Comparison of ENCODE assay signal across 18 cellular contexts in genomic region chr13:45365558-45365885, GRCh38. TPM values are rescaled to one million over a fixed set of nuclear protein-coding genes. Genes with fewer than 3 reads are reported as not detected.
DNase-seq lines count a peak whose midpoint lies in the region; ATAC-seq and TF ChIP-seq lines count a peak whose summit lies in the region.
"Had no signal": no experiment of that assay in that cellular context is flagged by ENCODE, and none has a peak within 500 bp of the region (broad histone marks: within the 10 kb centered on the region; RNA-seq: fewer than 3 reads in every experiment).

No MANE protein-coding gene starts in this region.

- ATAC-seq in HCT116, result no peak
- ATAC-seq in activated naive CD8-positive, alpha-beta T cell treated with anti-CD3 and anti-CD28 coated beads, Interleukin-2, amount 10 ng/mL, durations not matched to agents 7 days and 5 days (ENCODE audit: low read depth), result no peak
- ATAC-seq in naive thymus-derived CD4-positive, alpha-beta T cell, result no peak
- ATAC-seq: Panc1 had no signal

- peaks cover 51% of the 10 kb centered on the region for H3K36me3 Mint-ChIP-seq in activated CD4-positive, alpha-beta T cell treated with anti-CD3 and anti-CD28 coated beads, Interleukin-2, amount 10 ng/mL, durations not matched to agents 7 days and 5 days (ENCODE audit: low read depth)
- peaks cover 35% of the 10 kb centered on the region for H3K36me3 Mint-ChIP-seq in activated naive CD8-positive, alpha-beta T cell treated with anti-CD3 and anti-CD28 coated beads, Interleukin-2, amount 10 ng/mL, durations not matched to agents 7 days and 5 days
- H3K36me3 Mint-ChIP-seq in naive thymus-derived CD4-positive, alpha-beta T cell, result peaks cover 3 to 39% (median 28%) of the 10 kb centered on the region in 5 donors
- H3K36me3 Mint-ChIP-seq in mesothelial cell of epicardium, result peaks cover 37% of the 10 kb centered on the region

- DNase-seq in activated CD4-positive, alpha-beta T cell treated with anti-CD3 and anti-CD28 coated beads, Interleukin-2, amount 10 ng/mL, durations not matched to agents 7 days and 5 days, result no peak
- DNase-seq in activated CD4-positive, alpha-beta T cell treated with anti-CD3 and anti-CD28 coated beads, Interleukin-2, amount 50 U/mL, for 1 hour, result no peak
- no peak for DNase-seq in HCT116 (ENCODE audit: low read depth, low spot score)
- no peak for DNase-seq in activated naive CD8-positive, alpha-beta T cell treated with anti-CD3 and anti-CD28 coated beads, Interleukin-2, amount 10 ng/mL, durations not matched to agents 7 days and 5 days
- DNase-seq in naive thymus-derived CD4-positive, alpha-beta T cell, result no peak
- DNase-seq in stimulated activated CD4-positive, alpha-beta T cell treated with anti-CD3 and anti-CD28 coated beads, Interleukin-2, amount 100 ng/mL, for 48 hours, result no peak
- DNase-seq in mesothelial cell of epicardium (ENCODE audit: low spot score in 2 of 2, unreplicated experiment in 2 of 2), result no peak
- no peak for DNase-seq in D341Med (ENCODE audit: low spot score)
- DNase-seq: GOT3, HFFc6, MM.1S, NCI-H1105 treated with DMSO at 0.1 percent for 48 hours, NCI-H187, NCI-H774, SHP77 had no signal

- no TSS peak for BruUV-seq in HCT116 (replicated peaks; lab: Mats Ljungman, UMichigan)

- intact Hi-C loops in HCT116 (cut with micrococcal nuclease), result no loop called here
- intact Hi-C loops in naive thymus-derived CD4-positive, alpha-beta T cell (cut with micrococcal nuclease), result loop anchor here (5.0 to 10.0 kb wide), 2 partner anchors 33 to 929 kb away; no protein-coding TSS in a partner anchor

- H3K27me3 Mint-ChIP-seq in activated CD4-positive, alpha-beta T cell treated with anti-CD3 and anti-CD28 coated beads, Interleukin-2, amount 10 ng/mL, durations not matched to agents 7 days and 5 days, result no peaks in the 10 kb centered on the region
- H3K27me3 Mint-ChIP-seq in activated naive CD8-positive, alpha-beta T cell treated with anti-CD3 and anti-CD28 coated beads, Interleukin-2, amount 10 ng/mL, durations not matched to agents 7 days and 5 days, result no peaks in the 10 kb centered on the region
- no peaks in the 10 kb centered on the region for H3K27me3 Mint-ChIP-seq in naive thymus-derived CD4-positive, alpha-beta T cell
- H3K27me3 Mint-ChIP-seq in mesothelial cell of epicardium (ENCODE audit: low read depth), result no peaks in the 10 kb centered on the region

- H3K9me3 ChIP-seq in HCT116 (ENCODE audit: control insufficient read depth in 1 of 2, insufficient read depth in 1 of 2, low read depth in 1 of 2, low read length in 2 of 2), result no peaks in the 10 kb centered on the region
- no peaks in the 10 kb centered on the region for H3K9me3 ChIP-seq in naive thymus-derived CD4-positive, alpha-beta T cell (ENCODE audit: control insufficient read depth in 2 of 3, low read length in 3 of 3)

- no peak overlapping the region for H3K4me3 Mint-ChIP-seq in activated CD4-positive, alpha-beta T cell treated with anti-CD3 and anti-CD28 coated beads, Interleukin-2, amount 10 ng/mL, durations not matched to agents 7 days and 5 days
- no peak overlapping the region for H3K4me3 Mint-ChIP-seq in activated naive CD8-positive, alpha-beta T cell treated with anti-CD3 and anti-CD28 coated beads, Interleukin-2, amount 10 ng/mL, durations not matched to agents 7 days and 5 days
- H3K4me3 Mint-ChIP-seq in naive thymus-derived CD4-positive, alpha-beta T cell, result no peak overlapping the region
- no peak overlapping the region for H3K4me3 Mint-ChIP-seq in mesothelial cell of epicardium
- H3K4me3 Mint-ChIP-seq: CD14-positive monocyte, HFFc6 had no signal

- peak overlapping the region; percentile 91 for H3K27ac Mint-ChIP-seq in activated CD4-positive, alpha-beta T cell treated with anti-CD3 and anti-CD28 coated beads, Interleukin-2, amount 10 ng/mL, durations not matched to agents 7 days and 5 days
- H3K27ac Mint-ChIP-seq in activated naive CD8-positive, alpha-beta T cell treated with anti-CD3 and anti-CD28 coated beads, Interleukin-2, amount 10 ng/mL, durations not matched to agents 7 days and 5 days, result peak overlapping the region; percentile 10
- peak overlapping the region in 8 of 9 donors; percentile 40 to 89 (median 74) for H3K27ac Mint-ChIP-seq in naive thymus-derived CD4-positive, alpha-beta T cell
- no peak overlapping the region for H3K27ac Mint-ChIP-seq in mesothelial cell of epicardium
- H3K27ac Mint-ChIP-seq: HFFc6 had no signal

- no peak overlapping the region for H2AFZ ChIP-seq in HCT116 (ENCODE audit: low read depth, low read length, poor library complexity, severe bottlenecking)

- H3K4me1 ChIP-seq in HCT116 (ENCODE audit: control insufficient read depth in 1 of 2, insufficient read depth in 2 of 2, low read length in 2 of 2), result peaks cover 34 to 72% of the 10 kb centered on the region in 2 experiments
- H3K4me1 ChIP-seq in naive thymus-derived CD4-positive, alpha-beta T cell (ENCODE audit: control insufficient read depth in 2 of 2, insufficient read depth in 2 of 2, low read length in 2 of 2), result peaks cover 19 to 22% of the 10 kb centered on the region in 2 donors

- no peak overlapping the region for H3K4me3 ChIP-seq in HCT116 (replicated peaks in 1 of 2; ENCODE audit: low read depth in 1 of 2, low read length in 2 of 2)
- no peak overlapping the region for H3K4me3 ChIP-seq in naive thymus-derived CD4-positive, alpha-beta T cell (ENCODE audit: low read length)

- H3K4me1 Mint-ChIP-seq in activated CD4-positive, alpha-beta T cell treated with anti-CD3 and anti-CD28 coated beads, Interleukin-2, amount 10 ng/mL, durations not matched to agents 7 days and 5 days, result peaks cover 73% of the 10 kb centered on the region
- H3K4me1 Mint-ChIP-seq in activated naive CD8-positive, alpha-beta T cell treated with anti-CD3 and anti-CD28 coated beads, Interleukin-2, amount 10 ng/mL, durations not matched to agents 7 days and 5 days, result peaks cover 49% of the 10 kb centered on the region
- H3K4me1 Mint-ChIP-seq in naive thymus-derived CD4-positive, alpha-beta T cell, result peaks cover 36 to 63% (median 55%) of the 10 kb centered on the region in 7 donors
- no peaks in the 10 kb centered on the region for H3K4me1 Mint-ChIP-seq in mesothelial cell of epicardium

- no peaks in the 10 kb centered on the region; the same call in 1 of the 2 replicates for H3K79me2 ChIP-seq in HCT116 (ENCODE audit: insufficient read depth, low read length)

- CTCF ChIA-PET in activated CD4-positive, alpha-beta T cell treated with anti-CD3 and anti-CD28 coated beads, Interleukin-2, amount 10 ng/mL, durations not matched to agents 7 days and 5 days (lab: Charles Lee), result interaction anchor here (0.9 to 1.6 kb wide), 3 partner anchors 9 to 23 kb away, joined by 3 to 5 read pairs (median 4); no protein-coding TSS in a partner anchor
- CTCF ChIA-PET in HCT116 (lab: Charles Lee), result no interaction called here
- CTCF ChIA-PET in naive thymus-derived CD4-positive, alpha-beta T cell (lab: Charles Lee), result interaction anchor here (0.8 to 1.0 kb wide), 3 partner anchors 18 to 25 kb away, joined by 3 to 4 read pairs (median 3); partner anchors contain the start of gene TPT1

- H3K9me3 Mint-ChIP-seq in activated CD4-positive, alpha-beta T cell treated with anti-CD3 and anti-CD28 coated beads, Interleukin-2, amount 10 ng/mL, durations not matched to agents 7 days and 5 days, result peaks cover 9% of the 10 kb centered on the region
- peaks cover 4% of the 10 kb centered on the region for H3K9me3 Mint-ChIP-seq in activated naive CD8-positive, alpha-beta T cell treated with anti-CD3 and anti-CD28 coated beads, Interleukin-2, amount 10 ng/mL, durations not matched to agents 7 days and 5 days
- H3K9me3 Mint-ChIP-seq in naive thymus-derived CD4-positive, alpha-beta T cell, result peaks cover 0 to 10% (median 4%) of the 10 kb centered on the region in 11 donors
- peaks cover 23% of the 10 kb centered on the region for H3K9me3 Mint-ChIP-seq in mesothelial cell of epicardium

- peak overlapping the region; percentile 16; the same call in 1 of the 2 replicates for H3K27ac ChIP-seq in HCT116 (ENCODE audit: low read depth, low read length)
- H3K27ac ChIP-seq in naive thymus-derived CD4-positive, alpha-beta T cell (ENCODE audit: low read depth, low read length), result no peak overlapping the region
- H3K27ac ChIP-seq: KMS-11 had no signal

- H3K9me2 ChIP-seq in HCT116 (ENCODE audit: insufficient read depth), result no peaks in the 10 kb centered on the region

- no peak overlapping the region for H3K9ac ChIP-seq in HCT116 (ENCODE audit: low read length)
- H3K9ac ChIP-seq: KMS-11 had no signal

- RAD21 ChIA-PET in HCT116 (lab: Charles Lee; ENCODE audit: low non-redundant PET in 1 of 2, low total read pairs in 2 of 2, uncharacterized antibody in 2 of 2, unreplicated experiment in 2 of 2), result interaction anchor here in 1 of 2 experiments (0.7 kb wide), 1 partner anchor 93 kb away, joined by 3 read pairs; no protein-coding TSS in a partner anchor

- no peaks in the 10 kb centered on the region for H4K20me1 ChIP-seq in HCT116 (ENCODE audit: insufficient read depth)

- peak overlapping the region; percentile 39 for H3K4me2 ChIP-seq in HCT116 (ENCODE audit: low read length)
- H3K4me2 ChIP-seq: KMS-11 had no signal

- TF ChIP-seq POLR2A in HCT116 (IDR thresholded peaks at IDR 0.05; ENCODE audit: borderline replicate concordance, extremely low read depth, insufficient read depth, insufficient read length), result no peak

- H3K27me3 ChIP-seq in HCT116 (ENCODE audit: insufficient read depth, low read length), result no peaks in the 10 kb centered on the region
- H3K27me3 ChIP-seq in naive thymus-derived CD4-positive, alpha-beta T cell (ENCODE audit: control insufficient read depth in 2 of 2, insufficient read depth in 2 of 2, low read length in 2 of 2), result no peaks in the 10 kb centered on the region

- TF ChIP-seq RAD21 in HCT116 (IDR thresholded peaks at IDR 0.05; ENCODE audit: low read depth), result no peak

- no peaks in the 10 kb centered on the region for H3K36me3 ChIP-seq in HCT116 (ENCODE audit: control insufficient read depth in 1 of 2, insufficient read depth in 2 of 2, low read length in 2 of 2)
- no peaks in the 10 kb centered on the region for H3K36me3 ChIP-seq in naive thymus-derived CD4-positive, alpha-beta T cell (ENCODE audit: control insufficient read depth in 2 of 3, insufficient read depth in 3 of 3, low read length in 3 of 3)

- TF ChIP-seq CTCF in HCT116 (IDR thresholded peaks at IDR 0.05 in 2 of 3, conservative IDR thresholded peaks at IDR 0.05 in 1 of 3; ENCODE audit: borderline replicate concordance in 1 of 3, insufficient read depth in 1 of 3, low read depth in 2 of 3, low read length in 2 of 3) (no peak), mesothelial cell of epicardium (IDR thresholded peaks at IDR 0.05; ENCODE audit: unreplicated experiment) (no peak)

- POLR2A ChIA-PET in activated CD4-positive, alpha-beta T cell treated with anti-CD3 and anti-CD28 coated beads, Interleukin-2, amount 10 ng/mL, durations not matched to agents 7 days and 5 days (lab: Charles Lee), result no interaction called here
- POLR2A ChIA-PET in HCT116 (lab: Charles Lee), result interaction anchor here (1.4 kb wide), 1 partner anchor 24 kb away, joined by 4 read pairs; the partner anchor contains the start of gene TPT1
- POLR2A ChIA-PET in activated naive CD8-positive, alpha-beta T cell treated with anti-CD3 and anti-CD28 coated beads, Interleukin-2, amount 10 ng/mL, durations not matched to agents 7 days and 5 days (lab: Charles Lee), result interaction anchor here (1.3 kb wide), 1 partner anchor 24 kb away, joined by 6 read pairs; the partner anchor contains the start of gene TPT1
- POLR2A ChIA-PET in naive thymus-derived CD4-positive, alpha-beta T cell (lab: Charles Lee), result interaction anchor here (8.6 kb wide), 1 partner anchor 26 kb away, joined by 112 read pairs; the partner anchor contains the start of gene TPT1

RNA-seq across cellular contexts. Expression of gene TPT1, which starts 24.5 kb away (rescaled TPM):
- 1,000 to 10,000 TPM; 4,825 to 5,097 TPM for total RNA-seq in activated CD4-positive, alpha-beta T cell treated with anti-CD3 and anti-CD28 coated beads, Interleukin-2, amount 10 ng/mL, durations not matched to agents 7 days and 5 days
- total RNA-seq in HCT116 (2021; ENCODE audit: unreplicated experiment) (2,859 TPM), mesothelial cell of epicardium (2,772 to 2,964 TPM (median 2,883 TPM) in 3 replicates)
- 3,620 and 4,032 TPM in 2 replicates for polyA plus RNA-seq in HCT116 (2012)
- 1,000 to 10,000 TPM; 5,393 to 5,681 TPM for total RNA-seq in activated naive CD8-positive, alpha-beta T cell treated with anti-CD3 and anti-CD28 coated beads, Interleukin-2, amount 10 ng/mL, durations not matched to agents 7 days and 5 days
- over 10,000 TPM in 2 of 5 experiments, 1,000 to 10,000 TPM in 3; 4,230 to 13,134 (median 7,796) TPM for total RNA-seq in naive thymus-derived CD4-positive, alpha-beta T cell
- polyA plus RNA-seq in naive thymus-derived CD4-positive, alpha-beta T cell, result 1,000 to 10,000 TPM; 3,943 to 4,894 TPM

RNA-seq across cellular contexts. Expression of gene SLC25A30, which starts 52.7 kb away (rescaled TPM):
- 10 to 100 TPM; 20.6 to 21.2 TPM for total RNA-seq in activated CD4-positive, alpha-beta T cell treated with anti-CD3 and anti-CD28 coated beads, Interleukin-2, amount 10 ng/mL, durations not matched to agents 7 days and 5 days
- 29.2 TPM for total RNA-seq in HCT116 (2021; ENCODE audit: unreplicated experiment)
- polyA plus RNA-seq in HCT116 (2012), result 18.9 and 19.8 TPM in 2 replicates
- total RNA-seq in activated naive CD8-positive, alpha-beta T cell treated with anti-CD3 and anti-CD28 coated beads, Interleukin-2, amount 10 ng/mL, durations not matched to agents 7 days and 5 days, result 10 to 100 TPM; 18.6 to 19.6 TPM
- 10 to 100 TPM; 13.3 to 29.4 (median 23.6) TPM for total RNA-seq in naive thymus-derived CD4-positive, alpha-beta T cell
- polyA plus RNA-seq in naive thymus-derived CD4-positive, alpha-beta T cell, result 1 to 10 TPM; 1.7 to 2.1 TPM
- total RNA-seq in mesothelial cell of epicardium, result 8.8 to 13.9 TPM (median 12.2 TPM) in 3 replicates
